ENCODE assay signal across 8 cellular contexts in genomic region chr12:47819544-47819901, GRCh38. TPM values are rescaled to one million over a fixed set of nuclear protein-coding genes. Genes with fewer than 3 reads are reported as not detected.
DNase-seq lines count a peak whose midpoint lies in the region; ATAC-seq and TF ChIP-seq lines count a peak whose summit lies in the region.

No MANE protein-coding gene starts in this region.

- no peaks in the 10 kb centered on the region for H3K27me3 Mint-ChIP-seq in activated T-helper 2 cell treated with anti-CD3 and anti-CD28 coated beads, Interferon-gamma antibody, Interleukin-2, Interleukin-4, amounts not matched to agents 10 μg/mL and 5 μg/mL and 100 μg/mL, durations not matched to agents 14 hours and 24 hours and 36 hours (ENCODE audit: low read depth)
- H3K27me3 Mint-ChIP-seq in immature natural killer cell (ENCODE audit: low read depth in 3 of 3), result peaks cover 8 to 17% (median 8%) of the 10 kb centered on the region in 3 donors

- peaks cover 4% of the 10 kb centered on the region for H3K9me3 Mint-ChIP-seq in activated T-helper 2 cell treated with anti-CD3 and anti-CD28 coated beads, Interferon-gamma antibody, Interleukin-2, Interleukin-4, amounts not matched to agents 10 μg/mL and 5 μg/mL and 100 μg/mL, durations not matched to agents 14 hours and 24 hours and 36 hours
- no peaks in the 10 kb centered on the region for H3K9me3 Mint-ChIP-seq in immature natural killer cell

- intact Hi-C loops in activated T-helper 2 cell treated with anti-CD3 and anti-CD28 coated beads, Interferon-gamma antibody, Interleukin-2, Interleukin-4, amounts not matched to agents 10 μg/mL and 5 μg/mL and 100 μg/mL, durations not matched to agents 14 hours and 24 hours and 36 hours (cut with micrococcal nuclease), result loop anchor here (1.0 to 10.0 kb wide), 3 partner anchors 8 to 1445 kb away; partner anchors contain the start of genes ASB8 and SLC38A2

- peaks cover 59% of the 10 kb centered on the region for H3K4me1 Mint-ChIP-seq in activated T-helper 2 cell treated with anti-CD3 and anti-CD28 coated beads, Interferon-gamma antibody, Interleukin-2, Interleukin-4, amounts not matched to agents 10 μg/mL and 5 μg/mL and 100 μg/mL, durations not matched to agents 14 hours and 24 hours and 36 hours (ENCODE audit: low read depth)
- peaks cover 62 to 79% of the 10 kb centered on the region in 2 donors for H3K4me1 Mint-ChIP-seq in immature natural killer cell

- in situ Hi-C loops in GM13977 (cut with MboI; ENCODE audit: low pct_unique_long_range_greater_than_20kb, low sequenced_read_pairs, unreplicated experiment), result no loop called here

- peak overlapping the region; percentile 91 to 98 (median 96) for H3K9ac ChIP-seq in BLaER1 treated with 17β-estradiol and CSF1 and Interleukin-3, amounts not matched to agents 10 nM and 100 nM

- H3K4me1 ChIP-seq in BLaER1 treated with 17β-estradiol and CSF1 and Interleukin-3, amounts not matched to agents 10 nM and 100 nM, result peaks cover 79 to 89% (median 82%) of the 10 kb centered on the region in 10 experiments

- peak overlapping the region; percentile 83 to 92 (median 88) for H3K4me3 ChIP-seq in BLaER1 treated with 17β-estradiol and CSF1 and Interleukin-3, amounts not matched to agents 10 nM and 100 nM

- ATAC-seq in HG02642 (IDR thresholded peaks at IDR 0.05; ENCODE audit: poor library complexity, unreplicated experiment), result peak; percentile 35

- peaks cover 47% of the 10 kb centered on the region for H3K36me3 Mint-ChIP-seq in activated T-helper 2 cell treated with anti-CD3 and anti-CD28 coated beads, Interferon-gamma antibody, Interleukin-2, Interleukin-4, amounts not matched to agents 10 μg/mL and 5 μg/mL and 100 μg/mL, durations not matched to agents 14 hours and 24 hours and 36 hours (ENCODE audit: low read depth)
- no peaks in the 10 kb centered on the region for H3K36me3 Mint-ChIP-seq in immature natural killer cell

- H3K27me3 ChIP-seq in BLaER1 treated with 17β-estradiol and CSF1 and Interleukin-3, amounts not matched to agents 10 nM and 100 nM, result no peaks in the 10 kb centered on the region

- peak overlapping the region; percentile 18 for H3K4me3 Mint-ChIP-seq in activated T-helper 2 cell treated with anti-CD3 and anti-CD28 coated beads, Interferon-gamma antibody, Interleukin-2, Interleukin-4, amounts not matched to agents 10 μg/mL and 5 μg/mL and 100 μg/mL, durations not matched to agents 14 hours and 24 hours and 36 hours (ENCODE audit: low read depth)
- H3K4me3 Mint-ChIP-seq in immature natural killer cell, result peak overlapping the region in 4 of 5 donors; percentile 47 to 86 (median 56)

- peaks cover 0 to 31% (median 11%) of the 10 kb centered on the region in 11 experiments; a peak in 11 of 22 replicates for H3K36me3 ChIP-seq in BLaER1 treated with 17β-estradiol and CSF1 and Interleukin-3, amounts not matched to agents 10 nM and 100 nM

- TF ChIP-seq CTCF in GM13977 (IDR thresholded peaks at IDR 0.05; ENCODE audit: extremely low read depth, insufficient read depth, missing control alignments), result no peak

- DNase-seq in activated T-helper 2 cell treated with anti-CD3 and anti-CD28 coated beads, Interferon-gamma antibody, Interleukin-2, Interleukin-4, amounts not matched to agents 10 μg/mL and 5 μg/mL and 100 μg/mL, durations not matched to agents 14 hours and 24 hours and 36 hours (ENCODE audit: low spot score), result no peak
- DNase-seq in immature natural killer cell (no peak), RPMI8226 (no peak), GM13977 (ENCODE audit: low spot score) (no peak), dedifferentiated amniotic fluid mesenchymal stem cell (ENCODE audit: extremely low spot score) (no peak)

- H3K9me3 ChIP-seq in BLaER1 treated with 17β-estradiol and CSF1 and Interleukin-3, amounts not matched to agents 10 nM and 100 nM (replicated peaks in 1 of 11), result no peaks in the 10 kb centered on the region

- H3K27ac ChIP-seq in BLaER1 treated with 17β-estradiol and CSF1 and Interleukin-3, amounts not matched to agents 10 nM and 100 nM, result peak overlapping the region; percentile 91 to 98 (median 96)
- peak overlapping the region; percentile 82 for H3K27ac ChIP-seq in temporal lobe (ENCODE audit: low read depth, low read length)

- peak overlapping the region; percentile 90 to 100 (median 99) for H3K4me2 ChIP-seq in BLaER1 treated with 17β-estradiol and CSF1 and Interleukin-3, amounts not matched to agents 10 nM and 100 nM

- peaks cover 0 to 46% (median 31%) of the 10 kb centered on the region in 11 experiments; a peak in 15 of 22 replicates for H4K20me1 ChIP-seq in BLaER1 treated with 17β-estradiol and CSF1 and Interleukin-3, amounts not matched to agents 10 nM and 100 nM

- H3K27ac Mint-ChIP-seq in activated T-helper 2 cell treated with anti-CD3 and anti-CD28 coated beads, Interferon-gamma antibody, Interleukin-2, Interleukin-4, amounts not matched to agents 10 μg/mL and 5 μg/mL and 100 μg/mL, durations not matched to agents 14 hours and 24 hours and 36 hours, result no peak overlapping the region
- peak overlapping the region in 1 of 6 donors; percentile 38 for H3K27ac Mint-ChIP-seq in immature natural killer cell

RNA-seq across cellular contexts. Expression of gene HDAC7, which starts 0.2 kb away (rescaled TPM):
- total RNA-seq in activated T-helper 2 cell treated with anti-CD3 and anti-CD28 coated beads, Interferon-gamma antibody, Interleukin-2, Interleukin-4, amounts not matched to agents 10 μg/mL and 5 μg/mL and 100 μg/mL, durations not matched to agents 14 hours and 24 hours and 36 hours, result 251 and 253 TPM in 2 replicates
- polyA plus RNA-seq in immature natural killer cell, result 10 to 100 TPM in 2 of 3 donors, 1 to 10 TPM in 1; 5.9 to 29.1 (median 11.5) TPM
- total RNA-seq in temporal lobe, result 10.8 TPM

RNA-seq across cellular contexts. Expression of gene SLC48A1, which starts 46.5 kb away (rescaled TPM):
- 7.3 and 7.4 TPM in 2 replicates for total RNA-seq in activated T-helper 2 cell treated with anti-CD3 and anti-CD28 coated beads, Interferon-gamma antibody, Interleukin-2, Interleukin-4, amounts not matched to agents 10 μg/mL and 5 μg/mL and 100 μg/mL, durations not matched to agents 14 hours and 24 hours and 36 hours
- polyA plus RNA-seq in immature natural killer cell, result 1 to 10 TPM in 2 of 3 donors, under 1 TPM in 1; 0.54 to 5.6 (median 3.1) TPM
- total RNA-seq in temporal lobe, result 7.4 TPM

Comparison
In these comparisons a context has a peak if more than half of its experiments do, and no peak if none do; other contexts are left out.
1. RNA of gene HDAC7, which starts 0.2 kb away (total RNA-seq): 251 to 253 TPM in activated T-helper 2 cell treated with anti-CD3 and anti-CD28 coated beads, Interferon-gamma antibody, Interleukin-2, Interleukin-4, amounts not matched to agents 10 μg/mL and 5 μg/mL and 100 μg/mL, durations not matched to agents 14 hours and 24 hours and 36 hours; 10.8 TPM in temporal lobe (single experiment); every median in the first group is over 10 times any median in the second.